8 cellular contexts compared by ENCODE assay signal in genomic region chr9:129397335-129397734, GRCh38.
"Had no signal": no experiment of that assay in that cellular context is flagged by ENCODE, and none has a peak within 500 bp of the region (broad histone marks: within the 10 kb centered on the region; RNA-seq: fewer than 3 reads in every experiment).

No MANE protein-coding gene starts in this region.

- H3K9ac ChIP-seq: GM23248 had no signal

- H3K4me1 ChIP-seq: HAP-1 had no signal

- H3K4me3 ChIP-seq: GM23248, HAP-1 had no signal

- DNase-seq: GM23248, GOT3, H7, KBM-7 had no signal

- ATAC-seq: HCT116, HepG2 had no signal

- H3K27ac ChIP-seq: GM23248, HL-60 had no signal

- FAIRE-seq: HepG2 had no signal

- H2AFZ ChIP-seq: GM23248 had no signal

- H3K36me3 ChIP-seq: HAP-1 had no signal

- H3K9me3 ChIP-seq: HAP-1 had no signal
